1 cellular context compared by ENCODE assay signal in the genomic region with DNA sequence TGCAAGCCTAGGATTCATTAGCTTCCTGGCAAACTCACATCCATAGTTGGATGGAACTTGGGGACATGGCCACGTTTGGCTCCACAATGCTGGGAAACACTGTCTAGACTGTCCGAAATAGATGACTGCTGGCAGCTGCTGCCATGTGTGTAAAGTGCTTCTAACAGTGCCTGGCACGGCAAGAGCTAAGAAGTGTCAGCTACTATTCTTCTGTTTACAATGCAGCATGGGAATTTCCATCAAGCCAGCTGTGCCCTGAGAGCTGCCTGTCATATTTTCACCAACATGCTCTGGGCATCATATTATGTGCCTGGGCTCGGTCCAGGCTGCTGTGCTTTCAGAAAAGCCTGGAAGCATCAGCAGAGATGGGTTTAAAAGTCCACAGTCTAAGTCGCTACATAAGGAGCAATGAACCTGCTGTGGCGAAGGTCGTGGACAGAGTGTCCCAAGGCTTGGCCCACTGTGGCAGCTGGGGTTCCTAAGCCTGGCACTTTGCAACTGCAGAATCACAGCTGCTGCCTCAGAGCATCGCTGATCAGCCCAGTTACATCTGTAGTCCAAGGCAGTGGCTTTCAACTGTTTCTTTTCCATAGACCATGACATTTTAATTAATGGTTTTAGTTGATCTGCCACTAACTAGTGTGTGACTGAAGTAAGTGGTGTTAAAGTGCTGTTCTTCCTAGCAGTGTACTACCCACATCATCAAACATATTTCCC.
TF ChIP-seq lines count a peak whose summit lies in the region.

No MANE protein-coding gene starts in this region.

TF ChIP-seq in IMR-90, 13 proteins besides CTCF, POLR2A, EP300 and RAD21:
- no peak for TF ChIP-seq RCOR1 (IDR thresholded peaks at IDR 0.05; ENCODE audit: insufficient replicate concordance, low read length)
